In genomic region chr19:45547965-45548609, GRCh38 we compare ENCODE assay signal across 1 cellular context.
TF ChIP-seq lines count a peak whose summit lies in the region.

No MANE protein-coding gene starts in this region.

TF ChIP-seq in SK-N-SH treated with all-trans-retinoic acid at 6 μM for 48 hours, 23 proteins besides CTCF, POLR2A, EP300 and RAD21 (continued from another document):
- TF ChIP-seq ZC3H10 (CRISPR knock-in tag; IDR thresholded peaks at IDR 0.05) (no peak), OSR1 (CRISPR knock-in tag; IDR thresholded peaks at IDR 0.05) (no peak), POU6F1 (CRISPR knock-in tag; IDR thresholded peaks at IDR 0.05; ENCODE audit: borderline replicate concordance, low read depth) (no peak), ZNF565 (CRISPR knock-in tag; conservative IDR thresholded peaks at IDR 0.05; ENCODE audit: low read depth) (no peak), BACH2 (CRISPR knock-in tag; IDR thresholded peaks at IDR 0.05; ENCODE audit: borderline replicate concordance) (no peak), PATZ1 (CRISPR knock-in tag; IDR thresholded peaks at IDR 0.05; ENCODE audit: borderline replicate concordance) (no peak), GLIS3 (CRISPR knock-in tag; IDR thresholded peaks at IDR 0.05) (no peak)
